Comparison of ENCODE assay signal across 19 cellular contexts in genomic region chr13:51525567-51526165, GRCh38. TPM values are rescaled to one million over a fixed set of nuclear protein-coding genes. Genes with fewer than 3 reads are reported as not detected.
DNase-seq lines count a peak whose midpoint lies in the region; ATAC-seq and TF ChIP-seq lines count a peak whose summit lies in the region.
"Had no signal": no experiment of that assay in that cellular context is flagged by ENCODE, and none has a peak within 500 bp of the region (broad histone marks: within the 10 kb centered on the region; RNA-seq: fewer than 3 reads in every experiment).

No MANE protein-coding gene starts in this region.

- peaks cover 0 to 9% of the 10 kb centered on the region in 2 donors for H3K4me1 ChIP-seq in left lung
- H3K4me1 ChIP-seq: body of pancreas had no signal

- H3K36me3 ChIP-seq in left lung = no peaks in the 10 kb centered on the region
- H3K36me3 ChIP-seq: thoracic aorta had no signal

- no peaks in the 10 kb centered on the region for H3K27me3 Mint-ChIP-seq in natural killer cell (ENCODE audit: low read depth in 2 of 2)
- H3K27me3 Mint-ChIP-seq: B cell had no signal

- H3K36me3 Mint-ChIP-seq in natural killer cell = no peaks in the 10 kb centered on the region

- DNase-seq in EH (ENCODE audit: low read depth) (peak; percentile 59), NCI-H82 treated with DMSO at 0.1 percent for 48 hours (lab: John Stamatoyannopoulos, UW; ENCODE audit: unreplicated experiment) (peak; percentile 13), epithelial cell of esophagus (ENCODE audit: low read depth) (peak; percentile 71), natural killer cell (no peak), left lung (no peak), anterior cingulate cortex (lab: John Stamatoyannopoulos, UW) (no peak), 8988T (no peak)
- DNase-seq: activated CD4-positive, alpha-beta T cell treated with anti-CD3 and anti-CD28 coated beads for 48 hours; activated naive CD4-positive, alpha-beta T cell treated with anti-CD3 and anti-CD28 coated beads for 36 hours; body of pancreas; Caco-2; naive thymus-derived CD4-positive, alpha-beta T cell; NCI-H1436 treated with DMSO at 0.1 percent for 48 hours; stimulated activated CD4-positive, alpha-beta T cell treated with anti-CD3 and anti-CD28 coated beads, Interleukin-12 subunit alpha, Interleukin-12 subunit beta, amount 100 ng/mL, for 4 hours had no signal

- intact Hi-C loops in natural killer cell (cut with micrococcal nuclease) = no loop called here
- intact Hi-C loops in left lung (cut with DNase I) = no loop called here

- no peak overlapping the region for H3K4me3 ChIP-seq in epithelial cell of esophagus (ENCODE audit: low read length)
- no peak overlapping the region for H3K4me3 ChIP-seq in left lung
- H3K4me3 ChIP-seq: body of pancreas, lung, thoracic aorta had no signal

- H3K4me3 Mint-ChIP-seq in natural killer cell = no peak overlapping the region
- H3K4me3 Mint-ChIP-seq: activated naive CD4-positive, alpha-beta T cell treated with anti-CD3 and anti-CD28 coated beads for 36 hours; B cell; naive thymus-derived CD4-positive, alpha-beta T cell had no signal

- ATAC-seq in natural killer cell (peak in 2 of 3 donors; percentile 33 to 74), left lung (no peak), HG03039 (IDR thresholded peaks at IDR 0.05; ENCODE audit: unreplicated experiment) (no peak)
- ATAC-seq: body of pancreas; naive thymus-derived CD4-positive, alpha-beta T cell had no signal

- no peaks in the 10 kb centered on the region for H3K9me3 ChIP-seq in left lung
- H3K9me3 ChIP-seq: body of pancreas, Caco-2, thoracic aorta had no signal

- no peaks in the 10 kb centered on the region for H3K27me3 ChIP-seq in left lung
- H3K27me3 ChIP-seq: body of pancreas had no signal

- H3K4me1 Mint-ChIP-seq in natural killer cell = peaks cover 27 to 30% of the 10 kb centered on the region in 2 donors

- peaks cover 0 to 2% of the 10 kb centered on the region in 2 donors for H3K9me3 Mint-ChIP-seq in natural killer cell

- no peak for TF ChIP-seq CTCF in epithelial cell of esophagus (IDR thresholded peaks at IDR 0.05; ENCODE audit: insufficient read depth, low read depth, low read length, missing control alignments)
- TF ChIP-seq CTCF in natural killer cell (IDR thresholded peaks at IDR 0.05) = no peak
- TF ChIP-seq CTCF in left lung (IDR thresholded peaks at IDR 0.05) = no peak

- H3K27ac ChIP-seq in left lung = no peak overlapping the region
- H3K27ac ChIP-seq: body of pancreas, RWPE1, thoracic aorta had no signal

- no peak overlapping the region for H3K27ac Mint-ChIP-seq in natural killer cell
- H3K27ac Mint-ChIP-seq: activated naive CD4-positive, alpha-beta T cell treated with anti-CD3 and anti-CD28 coated beads for 36 hours; B cell; naive thymus-derived CD4-positive, alpha-beta T cell had no signal

RNA-seq across cellular contexts. Expression of gene WDFY2, which starts 58.6 kb away (rescaled TPM):
- total RNA-seq in natural killer cell (10 to 100 TPM; 29.5 to 32.1 (median 31.3) TPM), left lung (10 to 100 TPM in 1 of 2 donors, 1 to 10 TPM in 1; 9.7 to 15.4 TPM)

Comparison
In these comparisons a context has a peak if more than half of its experiments do, and no peak if none do; other contexts are left out.
1. DNase-seq: peak in EH (single experiment), NCI-H82 treated with DMSO at 0.1 percent for 48 hours (single experiment) and epithelial cell of esophagus (single experiment); none in natural killer cell (single experiment), left lung (0 of 2), anterior cingulate cortex (0 of 58) and 8988T (single experiment).
2. ATAC-seq: peak in natural killer cell (2 of 3); none in left lung (single experiment) and HG03039 (single experiment).